1 cellular context compared by ENCODE assay signal in the genomic region with DNA sequence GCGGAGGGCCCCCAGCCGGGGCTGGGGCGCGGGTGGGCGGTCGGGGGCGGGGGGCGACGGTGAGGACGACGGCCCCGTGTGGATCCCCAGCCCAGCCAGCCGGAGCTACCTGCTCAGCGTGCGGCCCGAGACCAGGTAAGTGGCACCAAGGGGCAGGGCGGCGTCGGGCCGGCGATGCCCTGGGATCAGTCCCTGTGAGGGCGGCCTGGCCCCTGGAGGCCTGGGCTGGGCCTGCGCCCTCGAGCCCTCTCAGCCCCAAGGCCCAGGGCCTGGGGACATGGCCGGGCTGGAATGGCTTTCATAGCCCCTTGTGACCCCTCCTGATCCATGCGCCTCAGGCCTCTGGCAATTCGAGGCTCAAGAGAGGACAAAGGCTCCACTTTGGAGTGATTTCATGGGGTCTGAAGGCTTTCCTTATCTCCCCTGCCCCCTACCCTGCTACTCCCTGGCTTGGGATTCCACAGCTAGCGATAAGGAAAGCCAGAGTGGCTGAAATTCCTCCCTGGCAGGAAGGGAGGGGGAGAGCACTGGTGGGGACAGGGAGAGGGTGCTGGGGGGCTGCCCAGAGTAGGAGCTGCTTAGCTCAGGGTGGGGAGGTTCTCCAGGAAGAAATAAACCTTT.
TF ChIP-seq lines count a peak whose summit lies in the region.

No MANE protein-coding gene starts in this region.

TF ChIP-seq in GM23338, 12 proteins besides CTCF, POLR2A, EP300 and RAD21 (continued from another document):
- TF ChIP-seq, protein P1, sequence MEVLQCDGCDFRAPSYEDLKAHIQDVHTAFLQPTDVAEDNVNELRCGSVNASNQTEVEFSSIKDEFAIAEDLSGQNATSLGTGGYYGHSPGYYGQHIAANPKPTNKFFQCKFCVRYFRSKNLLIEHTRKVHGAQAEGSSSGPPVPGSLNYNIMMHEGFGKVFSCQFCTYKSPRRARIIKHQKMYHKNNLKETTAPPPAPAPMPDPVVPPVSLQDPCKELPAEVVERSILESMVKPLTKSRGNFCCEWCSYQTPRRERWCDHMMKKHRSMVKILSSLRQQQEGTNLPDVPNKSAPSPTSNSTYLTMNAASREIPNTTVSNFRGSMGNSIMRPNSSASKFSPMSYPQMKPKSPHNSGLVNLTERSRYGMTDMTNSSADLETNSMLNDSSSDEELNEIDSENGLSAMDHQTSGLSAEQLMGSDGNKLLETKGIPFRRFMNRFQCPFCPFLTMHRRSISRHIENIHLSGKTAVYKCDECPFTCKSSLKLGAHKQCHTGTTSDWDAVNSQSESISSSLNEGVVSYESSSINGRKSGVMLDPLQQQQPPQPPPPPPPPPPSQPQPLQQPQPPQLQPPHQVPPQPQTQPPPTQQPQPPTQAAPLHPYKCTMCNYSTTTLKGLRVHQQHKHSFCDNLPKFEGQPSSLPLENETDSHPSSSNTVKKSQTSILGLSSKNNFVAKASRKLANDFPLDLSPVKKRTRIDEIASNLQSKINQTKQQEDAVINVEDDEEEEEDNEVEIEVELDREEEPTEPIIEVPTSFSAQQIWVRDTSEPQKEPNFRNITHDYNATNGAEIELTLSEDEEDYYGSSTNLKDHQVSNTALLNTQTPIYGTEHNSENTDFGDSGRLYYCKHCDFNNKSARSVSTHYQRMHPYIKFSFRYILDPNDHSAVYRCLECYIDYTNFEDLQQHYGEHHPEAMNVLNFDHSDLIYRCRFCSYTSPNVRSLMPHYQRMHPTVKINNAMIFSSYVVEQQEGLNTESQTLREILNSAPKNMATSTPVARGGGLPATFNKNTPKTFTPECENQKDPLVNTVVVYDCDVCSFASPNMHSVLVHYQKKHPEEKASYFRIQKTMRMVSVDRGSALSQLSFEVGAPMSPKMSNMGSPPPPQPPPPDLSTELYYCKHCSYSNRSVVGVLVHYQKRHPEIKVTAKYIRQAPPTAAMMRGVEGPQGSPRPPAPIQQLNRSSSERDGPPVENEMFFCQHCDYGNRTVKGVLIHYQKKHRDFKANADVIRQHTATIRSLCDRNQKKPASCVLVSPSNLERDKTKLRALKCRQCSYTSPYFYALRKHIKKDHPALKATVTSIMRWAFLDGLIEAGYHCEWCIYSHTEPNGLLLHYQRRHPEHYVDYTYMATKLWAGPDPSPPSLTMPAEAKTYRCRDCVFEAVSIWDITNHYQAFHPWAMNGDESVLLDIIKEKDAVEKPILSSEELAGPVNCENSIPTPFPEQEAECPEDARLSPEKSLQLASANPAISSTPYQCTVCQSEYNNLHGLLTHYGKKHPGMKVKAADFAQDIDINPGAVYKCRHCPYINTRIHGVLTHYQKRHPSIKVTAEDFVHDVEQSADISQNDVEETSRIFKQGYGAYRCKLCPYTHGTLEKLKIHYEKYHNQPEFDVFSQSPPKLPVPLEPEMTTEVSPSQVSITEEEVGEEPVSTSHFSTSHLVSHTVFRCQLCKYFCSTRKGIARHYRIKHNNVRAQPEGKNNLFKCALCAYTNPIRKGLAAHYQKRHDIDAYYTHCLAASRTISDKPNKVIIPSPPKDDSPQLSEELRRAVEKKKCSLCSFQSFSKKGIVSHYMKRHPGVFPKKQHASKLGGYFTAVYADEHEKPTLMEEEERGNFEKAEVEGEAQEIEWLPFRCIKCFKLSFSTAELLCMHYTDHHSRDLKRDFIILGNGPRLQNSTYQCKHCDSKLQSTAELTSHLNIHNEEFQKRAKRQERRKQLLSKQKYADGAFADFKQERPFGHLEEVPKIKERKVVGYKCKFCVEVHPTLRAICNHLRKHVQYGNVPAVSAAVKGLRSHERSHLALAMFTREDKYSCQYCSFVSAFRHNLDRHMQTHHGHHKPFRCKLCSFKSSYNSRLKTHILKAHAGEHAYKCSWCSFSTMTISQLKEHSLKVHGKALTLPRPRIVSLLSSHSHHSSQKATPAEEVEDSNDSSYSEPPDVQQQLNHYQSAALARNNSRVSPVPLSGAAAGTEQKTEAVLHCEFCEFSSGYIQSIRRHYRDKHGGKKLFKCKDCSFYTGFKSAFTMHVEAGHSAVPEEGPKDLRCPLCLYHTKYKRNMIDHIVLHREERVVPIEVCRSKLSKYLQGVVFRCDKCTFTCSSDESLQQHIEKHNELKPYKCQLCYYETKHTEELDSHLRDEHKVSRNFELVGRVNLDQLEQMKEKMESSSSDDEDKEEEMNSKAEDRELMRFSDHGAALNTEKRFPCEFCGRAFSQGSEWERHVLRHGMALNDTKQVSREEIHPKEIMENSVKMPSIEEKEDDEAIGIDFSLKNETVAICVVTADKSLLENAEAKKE (CRISPR knock-in tag; IDR thresholded peaks at IDR 0.05), result no peak
- TF ChIP-seq ZNF114 (CRISPR knock-in tag; IDR thresholded peaks at IDR 0.05), result no peak
- no peak for TF ChIP-seq ZNF331 (CRISPR knock-in tag; IDR thresholded peaks at IDR 0.05; ENCODE audit: low read depth)
- TF ChIP-seq, protein P2, sequence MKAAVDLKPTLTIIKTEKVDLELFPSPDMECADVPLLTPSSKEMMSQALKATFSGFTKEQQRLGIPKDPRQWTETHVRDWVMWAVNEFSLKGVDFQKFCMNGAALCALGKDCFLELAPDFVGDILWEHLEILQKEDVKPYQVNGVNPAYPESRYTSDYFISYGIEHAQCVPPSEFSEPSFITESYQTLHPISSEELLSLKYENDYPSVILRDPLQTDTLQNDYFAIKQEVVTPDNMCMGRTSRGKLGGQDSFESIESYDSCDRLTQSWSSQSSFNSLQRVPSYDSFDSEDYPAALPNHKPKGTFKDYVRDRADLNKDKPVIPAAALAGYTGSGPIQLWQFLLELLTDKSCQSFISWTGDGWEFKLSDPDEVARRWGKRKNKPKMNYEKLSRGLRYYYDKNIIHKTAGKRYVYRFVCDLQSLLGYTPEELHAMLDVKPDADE (IDR thresholded peaks at IDR 0.05), result no peak
- no peak for TF ChIP-seq EZH2phosphoT487 (IDR thresholded peaks at IDR 0.05; ENCODE audit: unreplicated experiment)
- no peak; the same call in 1 of the 2 replicates for TF ChIP-seq POLR2AphosphoS5 (IDR thresholded peaks at IDR 0.05; ENCODE audit: low read depth)
- TF ChIP-seq EZH2 (IDR thresholded peaks at IDR 0.05; ENCODE audit: low read depth, unreplicated experiment), result no peak
- TF ChIP-seq JUNB (IDR thresholded peaks at IDR 0.05; ENCODE audit: unreplicated experiment), result no peak
- TF ChIP-seq STAT1 (IDR thresholded peaks at IDR 0.05; ENCODE audit: unreplicated experiment), result no peak
